ENCODE assay signal across 23 cellular contexts in genomic region chr11:130437848-130438247, GRCh38. TPM values are rescaled to one million over a fixed set of nuclear protein-coding genes. Genes with fewer than 3 reads are reported as not detected.
"Had no signal": no experiment of that assay in that cellular context is flagged by ENCODE, and none has a peak within 500 bp of the region (broad histone marks: within the 10 kb centered on the region; RNA-seq: fewer than 3 reads in every experiment).

No MANE protein-coding gene starts in this region.

- H3K27me3 ChIP-seq: esophagus squamous epithelium, gastroesophageal sphincter, testis, vagina had no signal

- H3K27ac ChIP-seq: esophagus squamous epithelium, gastroesophageal sphincter, testis, vagina had no signal

- H3K4me3 ChIP-seq: esophagus squamous epithelium, gastroesophageal sphincter, testis, vagina had no signal

- ATAC-seq: activated CD4-positive, alpha-beta T cell treated with anti-CD3 and anti-CD28 coated beads for 36 hours; activated T-cell treated with anti-CD3 and anti-CD28 coated beads, Interleukin-2, amount 50 U/mL, for 72 hours; gastroesophageal sphincter; left cardiac atrium; WTC11 had no signal

- H3K9me3 ChIP-seq: esophagus squamous epithelium, gastroesophageal sphincter, testis, vagina had no signal

- DNase-seq: activated CD4-positive, alpha-beta T cell treated with anti-CD3 and anti-CD28 coated beads for 36 hours; activated CD4-positive, alpha-beta T cell treated with anti-CD3 and anti-CD28 coated beads, Interleukin-2, amount 50 U/mL, for 48 hours; activated effector memory CD4-positive, alpha-beta T cell treated with anti-CD3 and anti-CD28 coated beads, Interleukin-2, amount 50 U/mL, for 16 hours; activated naive CD4-positive, alpha-beta T cell treated with anti-CD3 and anti-CD28 coated beads, Interleukin-2, amount 50 U/mL, for 16 hours; activated T-cell treated with anti-CD3 and anti-CD28 coated beads, Interleukin-2, amount 50 U/mL, for 72 hours; effector memory CD4-positive, alpha-beta T cell; esophagus squamous epithelium; head of caudate nucleus; hypothalamus; left cardiac atrium; mesenchymal stem cell; naive B cell; stimulated activated CD4-positive, alpha-beta T cell treated with anti-CD3 and anti-CD28 coated beads, Interleukin-2, amount 100 ng/mL, for 48 hours; stimulated activated CD8-positive, alpha-beta memory T cell treated with anti-CD3 and anti-CD28 coated beads, Interleukin-4, amount 100 ng/mL, for 48 hours; stimulated activated naive CD4-positive, alpha-beta T cell; T1000; testis; trophoblast cell had no signal

- H3K36me3 ChIP-seq: esophagus squamous epithelium, gastroesophageal sphincter, vagina had no signal

RNA-seq across cellular contexts. Expression of gene ADAMTS8, which starts 9.4 kb away (rescaled TPM):
- total RNA-seq: activated CD4-positive, alpha-beta T cell treated with anti-CD3 and anti-CD28 coated beads for 36 hours; activated T-cell treated with anti-CD3 and anti-CD28 coated beads, Interleukin-2, amount 50 U/mL, for 72 hours; dermis microvascular lymphatic vessel endothelial cell; T-helper 1 cell treated with Interleukin-12 subunit alpha and Interleukin-12 subunit beta and Interleukin-4 antibody, amounts not matched to agents 30 ng/mL and 1 ng/mL, for 36 hours had no signal

RNA-seq across cellular contexts. Expression of gene ADAMTS15, which starts 10.6 kb away (rescaled TPM):
- total RNA-seq: activated CD4-positive, alpha-beta T cell treated with anti-CD3 and anti-CD28 coated beads for 36 hours; T-helper 1 cell treated with Interleukin-12 subunit alpha and Interleukin-12 subunit beta and Interleukin-4 antibody, amounts not matched to agents 30 ng/mL and 1 ng/mL, for 36 hours had no signal
